Comparison of ENCODE assay signal across 18 cellular contexts in genomic region chr10:126892150-126892872, GRCh38. TPM values are rescaled to one million over a fixed set of nuclear protein-coding genes. Genes with fewer than 3 reads are reported as not detected.
DNase-seq lines count a peak whose midpoint lies in the region; ATAC-seq, FAIRE-seq and TF ChIP-seq lines count a peak whose summit lies in the region.
"Had no signal": no experiment of that assay in that cellular context is flagged by ENCODE, and none has a peak within 500 bp of the region (broad histone marks: within the 10 kb centered on the region; RNA-seq: fewer than 3 reads in every experiment).

No MANE protein-coding gene starts in this region.

- 45 to 52% (median 48%) methylated on average over 8 of the region's 8 CpGs for WGBS in stomach, 5 donors

- H3K4me3 ChIP-seq in mucosa of descending colon (no peak overlapping the region), stomach (no peak overlapping the region)
- H3K4me3 ChIP-seq: K562 had no signal

- no peak for FAIRE-seq in H54 (lab: Jason Lieb, UNC)
- FAIRE-seq: K562 had no signal

- TF ChIP-seq EP300 in stomach (IDR thresholded peaks at IDR 0.05), result no peak

- TF ChIP-seq CTCF in VCaP (conservative IDR thresholded peaks at IDR 0.05), result no peak
- TF ChIP-seq CTCF in mucosa of descending colon (IDR thresholded peaks at IDR 0.05), result no peak
- no peak for TF ChIP-seq CTCF in stomach (IDR thresholded peaks at IDR 0.05)

- H3K9me3 ChIP-seq in mucosa of descending colon, result no peaks in the 10 kb centered on the region
- H3K9me3 ChIP-seq in stomach, result no peaks in the 10 kb centered on the region

- TF ChIP-seq POLR2A in H54 (IDR thresholded peaks at IDR 0.05; ENCODE audit: low read depth, low read length) (no peak), stomach (IDR thresholded peaks at IDR 0.05) (no peak)

- peaks cover 0 to 3% (median 0%) of the 10 kb centered on the region in 3 donors for H3K27me3 ChIP-seq in stomach

- intact Hi-C loops in left colon (cut with DNase I, micrococcal nuclease), result no loop called here
- intact Hi-C loops in mucosa of descending colon (cut with DNase I, micrococcal nuclease), result no loop called here
- intact Hi-C loops in stomach (cut with DNase I; ENCODE audit: low total_unique reads), result no loop called here

- no peaks in the 10 kb centered on the region for H3K36me3 ChIP-seq in mucosa of descending colon (ENCODE audit: low read depth)
- no peaks in the 10 kb centered on the region for H3K36me3 ChIP-seq in stomach

- H3K4me1 ChIP-seq in mucosa of descending colon (ENCODE audit: low read depth) (no peaks in the 10 kb centered on the region), stomach (no peaks in the 10 kb centered on the region)

- ATAC-seq in left colon, result peak; percentile 83
- ATAC-seq in mucosa of descending colon, result peak; percentile 80
- ATAC-seq: K562, Panc1, Right ventricle myocardium inferior had no signal

- H3K27ac ChIP-seq in VCaP (peak overlapping the region; percentile 21; the same call in 1 of the 2 replicates), stomach (no peak overlapping the region)
- H3K27ac ChIP-seq: C4-2B had no signal

- DNase-seq in DMS53 treated with DMSO at 0.1 percent for 48 hours (lab: John Stamatoyannopoulos, UW; ENCODE audit: unreplicated experiment) (peak; percentile 18), left colon (no peak), mucosa of descending colon (peak in 1 of 3 donors; percentile 45), retina (no peak), H54 (ENCODE audit: insufficient read length, low spot score) (no peak), stomach (no peak)
- no peak for DNase-seq in activated naive CD4-positive, alpha-beta T cell (lab: John Stamatoyannopoulos, UW)
- DNase-seq: HCEC 1CT, MV-4-11, NCI-H1417, NCI-H2081, NCI-H510A treated with DMSO at 0.1 percent for 48 hours, NCI-H82 had no signal

RNA-seq across cellular contexts. Expression of gene DOCK1, which starts 12.9 kb away (rescaled TPM):
- total RNA-seq in left colon, result 10 to 100 TPM; 64.0 to 65.8 TPM
- total RNA-seq in mucosa of descending colon, result 100 to 1,000 TPM in 1 of 3 donors, 10 to 100 TPM in 2; 56.5 to 103 (median 74.1) TPM
- 100 to 1,000 TPM in 1 of 5 donors, 10 to 100 TPM in 4; 30.0 to 114 (median 40.3) TPM for total RNA-seq in stomach
- 10 to 100 TPM in 2 of 3 donors, 1 to 10 TPM in 1; 8.4 to 15.6 (median 11.1) TPM for polyA plus RNA-seq in stomach
- polyA plus RNA-seq: K562 had no signal
